In the genomic region with DNA sequence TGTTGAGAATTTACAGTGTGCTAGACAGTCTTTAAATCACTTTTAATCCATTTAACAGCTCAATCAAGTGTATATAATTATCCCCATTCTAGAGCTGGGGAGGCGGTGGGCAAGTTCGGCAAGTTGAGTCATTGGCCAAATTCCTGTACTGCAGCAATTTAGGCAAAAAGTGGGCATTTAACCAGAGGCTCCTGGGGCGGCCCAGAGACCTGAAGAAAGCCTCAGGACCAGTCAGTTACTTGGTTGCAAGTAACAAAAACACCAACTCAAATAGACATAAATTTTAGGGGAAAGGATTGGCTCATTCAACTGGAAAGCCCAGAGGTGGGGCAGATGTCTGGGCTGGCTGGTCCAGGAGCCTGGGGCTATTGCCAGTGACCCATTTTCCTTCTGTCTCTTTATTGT, we compare ENCODE assay signal across 1 cellular context.
TF ChIP-seq lines count a peak whose summit lies in the region.

No MANE protein-coding gene starts in this region.

TF ChIP-seq in WTC11, 78 proteins besides CTCF, POLR2A, EP300 and RAD21 (continued from another document):
- TF ChIP-seq, protein P1, sequence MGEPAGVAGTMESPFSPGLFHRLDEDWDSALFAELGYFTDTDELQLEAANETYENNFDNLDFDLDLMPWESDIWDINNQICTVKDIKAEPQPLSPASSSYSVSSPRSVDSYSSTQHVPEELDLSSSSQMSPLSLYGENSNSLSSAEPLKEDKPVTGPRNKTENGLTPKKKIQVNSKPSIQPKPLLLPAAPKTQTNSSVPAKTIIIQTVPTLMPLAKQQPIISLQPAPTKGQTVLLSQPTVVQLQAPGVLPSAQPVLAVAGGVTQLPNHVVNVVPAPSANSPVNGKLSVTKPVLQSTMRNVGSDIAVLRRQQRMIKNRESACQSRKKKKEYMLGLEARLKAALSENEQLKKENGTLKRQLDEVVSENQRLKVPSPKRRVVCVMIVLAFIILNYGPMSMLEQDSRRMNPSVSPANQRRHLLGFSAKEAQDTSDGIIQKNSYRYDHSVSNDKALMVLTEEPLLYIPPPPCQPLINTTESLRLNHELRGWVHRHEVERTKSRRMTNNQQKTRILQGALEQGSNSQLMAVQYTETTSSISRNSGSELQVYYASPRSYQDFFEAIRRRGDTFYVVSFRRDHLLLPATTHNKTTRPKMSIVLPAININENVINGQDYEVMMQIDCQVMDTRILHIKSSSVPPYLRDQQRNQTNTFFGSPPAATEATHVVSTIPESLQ (CRISPR knock-in tag; IDR thresholded peaks at IDR 0.05), result no peak
- TF ChIP-seq, protein P2, sequence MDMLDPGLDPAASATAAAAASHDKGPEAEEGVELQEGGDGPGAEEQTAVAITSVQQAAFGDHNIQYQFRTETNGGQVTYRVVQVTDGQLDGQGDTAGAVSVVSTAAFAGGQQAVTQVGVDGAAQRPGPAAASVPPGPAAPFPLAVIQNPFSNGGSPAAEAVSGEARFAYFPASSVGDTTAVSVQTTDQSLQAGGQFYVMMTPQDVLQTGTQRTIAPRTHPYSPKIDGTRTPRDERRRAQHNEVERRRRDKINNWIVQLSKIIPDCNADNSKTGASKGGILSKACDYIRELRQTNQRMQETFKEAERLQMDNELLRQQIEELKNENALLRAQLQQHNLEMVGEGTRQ (CRISPR knock-in tag; IDR thresholded peaks at IDR 0.05), result no peak
- TF ChIP-seq ATF1 (CRISPR knock-in tag; IDR thresholded peaks at IDR 0.05) (no peak), ZNF219 (CRISPR knock-in tag; IDR thresholded peaks at IDR 0.05; ENCODE audit: borderline replicate concordance) (no peak), TCF7 (CRISPR knock-in tag; IDR thresholded peaks at IDR 0.05; ENCODE audit: low read depth) (no peak), RELA (CRISPR knock-in tag; IDR thresholded peaks at IDR 0.05; ENCODE audit: borderline replicate concordance) (no peak), GRHL2 (CRISPR knock-in tag; IDR thresholded peaks at IDR 0.05; ENCODE audit: insufficient replicate concordance, severe bottlenecking) (no peak), JAZF1 (CRISPR knock-in tag; IDR thresholded peaks at IDR 0.05) (no peak)
- TF ChIP-seq, protein P3, sequence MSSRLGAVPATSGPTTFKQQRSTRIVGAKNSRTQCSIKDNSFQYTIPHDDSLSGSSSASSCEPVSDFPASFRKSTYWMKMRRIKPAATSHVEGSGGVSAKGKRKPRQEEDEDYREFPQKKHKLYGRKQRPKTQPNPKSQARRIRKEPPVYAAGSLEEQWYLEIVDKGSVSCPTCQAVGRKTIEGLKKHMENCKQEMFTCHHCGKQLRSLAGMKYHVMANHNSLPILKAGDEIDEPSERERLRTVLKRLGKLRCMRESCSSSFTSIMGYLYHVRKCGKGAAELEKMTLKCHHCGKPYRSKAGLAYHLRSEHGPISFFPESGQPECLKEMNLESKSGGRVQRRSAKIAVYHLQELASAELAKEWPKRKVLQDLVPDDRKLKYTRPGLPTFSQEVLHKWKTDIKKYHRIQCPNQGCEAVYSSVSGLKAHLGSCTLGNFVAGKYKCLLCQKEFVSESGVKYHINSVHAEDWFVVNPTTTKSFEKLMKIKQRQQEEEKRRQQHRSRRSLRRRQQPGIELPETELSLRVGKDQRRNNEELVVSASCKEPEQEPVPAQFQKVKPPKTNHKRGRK (CRISPR knock-in tag; IDR thresholded peaks at IDR 0.05; ENCODE audit: borderline replicate concordance), result no peak
- TF ChIP-seq, protein P4, sequence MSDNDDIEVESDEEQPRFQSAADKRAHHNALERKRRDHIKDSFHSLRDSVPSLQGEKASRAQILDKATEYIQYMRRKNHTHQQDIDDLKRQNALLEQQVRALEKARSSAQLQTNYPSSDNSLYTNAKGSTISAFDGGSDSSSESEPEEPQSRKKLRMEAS (CRISPR knock-in tag; IDR thresholded peaks at IDR 0.05), result no peak
